ENCODE assay signal across 8 cellular contexts in the genomic region with DNA sequence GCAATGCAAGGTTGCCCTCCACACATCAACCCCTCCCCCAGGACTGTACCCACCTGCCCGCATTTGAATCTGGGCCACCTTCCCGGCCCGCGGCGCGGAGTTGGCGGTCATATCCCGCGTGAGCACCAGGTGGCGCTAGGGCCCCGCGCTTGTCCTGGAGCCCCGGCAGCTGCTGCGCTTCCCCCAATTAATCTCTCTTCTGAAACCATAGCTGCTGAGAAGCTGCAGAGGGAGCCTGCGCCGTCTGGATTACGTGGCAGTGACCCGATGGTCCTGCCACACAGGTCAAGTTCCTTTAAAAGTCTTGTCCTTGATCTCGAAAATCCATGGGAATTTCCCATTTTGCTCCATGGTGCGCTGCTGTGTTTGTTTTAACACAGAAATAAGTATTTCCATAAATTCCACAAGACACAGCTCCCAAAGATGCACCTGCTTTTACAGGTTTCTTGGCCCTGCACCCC. TPM values are rescaled to one million over a fixed set of nuclear protein-coding genes. Genes with fewer than 3 reads are reported as not detected.
A peak's percentile ranks its signal among the peaks of the same experiment; 100 is the strongest.
DNase-seq lines count a peak whose midpoint lies in the region; ATAC-seq and TF ChIP-seq lines count a peak whose summit lies in the region.

No MANE protein-coding gene starts in this region.

- peak overlapping the region in 1 of 4 donors; percentile 64 for H3K4me3 Mint-ChIP-seq in CD4-positive, CD25-positive, alpha-beta regulatory T cell
- H3K4me3 Mint-ChIP-seq in natural killer cell, result no peak overlapping the region

- peak; percentile 51 to 67 (median 58) for DNase-seq in CD4-positive, CD25-positive, alpha-beta regulatory T cell
- DNase-seq in GM20000 (ENCODE audit: low spot score) (peak; percentile 92), PC-9 (peak; percentile 54 to 72), activated T-cell treated with anti-CD3 and anti-CD28 coated beads for 48 hours (ENCODE audit: low read depth) (peak; percentile 81), esophagus squamous epithelium (lab: John Stamatoyannopoulos, UW) (no peak), natural killer cell (peak; percentile 85)
- peak; percentile 50 for DNase-seq in Jurkat, Clone E6-1 (ENCODE audit: low read depth, low spot score)
- DNase-seq in stimulated activated CD8-positive, alpha-beta memory T cell treated with anti-CD3 and anti-CD28 coated beads, Interleukin-7, amount 100 ng/mL, for 48 hours (ENCODE audit: extremely low read depth in 1 of 2, low read depth in 1 of 2), result peak; percentile 51 to 62

- no peaks in the 10 kb centered on the region for H3K36me3 ChIP-seq in CD4-positive, CD25-positive, alpha-beta regulatory T cell (ENCODE audit: control insufficient read depth, insufficient read depth, low read length)
- H3K36me3 ChIP-seq in PC-9 (ENCODE audit: low read depth) (no peaks in the 10 kb centered on the region), esophagus squamous epithelium (no peaks in the 10 kb centered on the region)

- H3K9me2 ChIP-seq in PC-9 (ENCODE audit: insufficient read depth), result no peaks in the 10 kb centered on the region

- H3K27ac ChIP-seq in CD4-positive, CD25-positive, alpha-beta regulatory T cell (ENCODE audit: insufficient read depth, low read length, poor library complexity, severe bottlenecking), result no peak overlapping the region
- H3K27ac ChIP-seq in PC-9 (no peak overlapping the region), esophagus squamous epithelium (no peak overlapping the region)

- TF ChIP-seq POLR2A in esophagus squamous epithelium (IDR thresholded peaks at IDR 0.05), result no peak

- H3K4me2 ChIP-seq in PC-9, result no peak overlapping the region

- H3K4me1 ChIP-seq in CD4-positive, CD25-positive, alpha-beta regulatory T cell (ENCODE audit: control insufficient read depth, insufficient read depth, low read length, poor library complexity, severe bottlenecking), result no peaks in the 10 kb centered on the region
- no peaks in the 10 kb centered on the region for H3K4me1 ChIP-seq in PC-9 (replicated peaks; ENCODE audit: insufficient read depth)
- H3K4me1 ChIP-seq in esophagus squamous epithelium, result peaks cover 0 to 12% (median 0%) of the 10 kb centered on the region in 3 donors

- H3K79me2 ChIP-seq in PC-9 (ENCODE audit: low read depth), result no peaks in the 10 kb centered on the region

- BruUV-seq in PC-9 (replicated peaks; lab: Mats Ljungman, UMichigan), result no TSS peak

- no peak overlapping the region for H2AFZ ChIP-seq in PC-9

- peaks cover 0 to 6% (median 0%) of the 10 kb centered on the region in 4 donors for H3K4me1 Mint-ChIP-seq in CD4-positive, CD25-positive, alpha-beta regulatory T cell
- H3K4me1 Mint-ChIP-seq in natural killer cell, result peaks cover 0 to 15% of the 10 kb centered on the region in 2 donors

- no peak overlapping the region for H3K4me3 ChIP-seq in CD4-positive, CD25-positive, alpha-beta regulatory T cell (ENCODE audit: low read depth, low read length)
- no peak overlapping the region for H3K4me3 ChIP-seq in Jurkat, Clone E6-1 (ENCODE audit: low read length)
- H3K4me3 ChIP-seq in PC-9, result no peak overlapping the region
- H3K4me3 ChIP-seq in esophagus squamous epithelium, result no peak overlapping the region

- POLR2A ChIA-PET in PC-9 (lab: Charles Lee; ENCODE audit: unreplicated experiment), result no interaction called here

- no peaks in the 10 kb centered on the region for H3K9me3 ChIP-seq in CD4-positive, CD25-positive, alpha-beta regulatory T cell (ENCODE audit: control insufficient read depth in 2 of 2, low read length in 2 of 2)
- H3K9me3 ChIP-seq in PC-9 (ENCODE audit: insufficient read depth, low read depth) (no peaks in the 10 kb centered on the region), esophagus squamous epithelium (no peaks in the 10 kb centered on the region)

- no peaks in the 10 kb centered on the region for H3K27me3 ChIP-seq in CD4-positive, CD25-positive, alpha-beta regulatory T cell (ENCODE audit: control insufficient read depth, insufficient read depth, low read length)
- H3K27me3 ChIP-seq in PC-9 (ENCODE audit: insufficient read depth, low read depth) (peaks cover 75% of the 10 kb centered on the region), esophagus squamous epithelium (peaks cover 0 to 42% (median 0%) of the 10 kb centered on the region in 4 donors)

- CTCF ChIA-PET in PC-9 (lab: Charles Lee), result interaction anchor here (0.7 to 1.8 kb wide), 4 partner anchors 195 to 696 kb away, joined by 3 to 5 read pairs (median 4); no protein-coding TSS in a partner anchor

- 3 to 18% methylated on average over 4 to 13 of the region's 20 CpGs for WGBS in esophagus squamous epithelium, 2 donors

- no peaks in the 10 kb centered on the region for H3K36me3 Mint-ChIP-seq in CD4-positive, CD25-positive, alpha-beta regulatory T cell
- H3K36me3 Mint-ChIP-seq in natural killer cell, result no peaks in the 10 kb centered on the region

- ATAC-seq in CD4-positive, CD25-positive, alpha-beta regulatory T cell (ENCODE audit: low read depth in 2 of 2), result peak; percentile 65 to 76
- ATAC-seq in natural killer cell, result peak; percentile 91 to 96 (median 93)

- TF ChIP-seq CTCF in GM20000 (IDR thresholded peaks at IDR 0.05; ENCODE audit: extremely low read depth, missing control alignments) (peak; percentile 81), PC-9 (conservative IDR thresholded peaks at IDR 0.05) (peak; percentile 95), esophagus squamous epithelium (IDR thresholded peaks at IDR 0.05) (peak; percentile 87 to 99 (median 96)), natural killer cell (IDR thresholded peaks at IDR 0.05) (peak; percentile 99)

- intact Hi-C loops in PC-9 (cut with micrococcal nuclease; ENCODE audit: unreplicated experiment), result loop anchor here (1.0 kb wide), 4 partner anchors 73 to 696 kb away; no protein-coding TSS in a partner anchor
- intact Hi-C loops in esophagus squamous epithelium (cut with DNase I), result loop anchor here (5.0 to 10.0 kb wide), 3 partner anchors 163 to 703 kb away; no protein-coding TSS in a partner anchor
- intact Hi-C loops in natural killer cell (cut with micrococcal nuclease), result loop anchor here (1.0 to 5.0 kb wide), 4 partner anchors 81 to 699 kb away; no protein-coding TSS in a partner anchor

- no peak overlapping the region for H3K27ac Mint-ChIP-seq in CD4-positive, CD25-positive, alpha-beta regulatory T cell
- no peak overlapping the region for H3K27ac Mint-ChIP-seq in natural killer cell

- no peaks in the 10 kb centered on the region for H4K20me1 ChIP-seq in PC-9 (ENCODE audit: insufficient read depth)

- no peaks in the 10 kb centered on the region; the same call in 1 of the 2 replicates for H3F3A ChIP-seq in PC-9 (ENCODE audit: insufficient read depth, low read depth)

- H3K9me3 Mint-ChIP-seq in CD4-positive, CD25-positive, alpha-beta regulatory T cell, result no peaks in the 10 kb centered on the region
- no peaks in the 10 kb centered on the region for H3K9me3 Mint-ChIP-seq in natural killer cell

- peaks cover 11% of the 10 kb centered on the region for H3K27me3 Mint-ChIP-seq in CD4-positive, CD25-positive, alpha-beta regulatory T cell
- peaks cover 0 to 7% of the 10 kb centered on the region in 2 donors for H3K27me3 Mint-ChIP-seq in natural killer cell (ENCODE audit: low read depth in 2 of 2)

RNA-seq across cellular contexts. Expression of a gene that starts 22.0 kb away (rescaled TPM):
- 476 TPM for total RNA-seq in CD4-positive, CD25-positive, alpha-beta regulatory T cell
- polyA plus RNA-seq in CD4-positive, CD25-positive, alpha-beta regulatory T cell, result 1,000 to 10,000 TPM; 1,107 to 1,194 (median 1,127) TPM
- 751 TPM for polyA plus RNA-seq in Jurkat, Clone E6-1 (2012; ENCODE audit: insufficient read depth, insufficient read length)
- 468 and 545 TPM in 2 replicates for total RNA-seq in PC-9 (2021)
- total RNA-seq in esophagus squamous epithelium, result 100 to 1,000 TPM; 497 to 580 (median 549) TPM
- 100 to 1,000 TPM; 338 to 422 (median 410) TPM for total RNA-seq in natural killer cell

RNA-seq across cellular contexts. Expression of a gene that starts 22.1 kb away (rescaled TPM):
- total RNA-seq in CD4-positive, CD25-positive, alpha-beta regulatory T cell, result 36.9 TPM
- 10 to 100 TPM; 23.7 to 33.3 (median 26.5) TPM for polyA plus RNA-seq in CD4-positive, CD25-positive, alpha-beta regulatory T cell
- polyA plus RNA-seq in Jurkat, Clone E6-1 (2012; ENCODE audit: insufficient read depth, insufficient read length), result 55.6 TPM
- total RNA-seq in PC-9 (2021) (38.2 and 44.0 TPM in 2 replicates), esophagus squamous epithelium (10 to 100 TPM; 18.7 to 32.4 (median 23.9) TPM), natural killer cell (10 to 100 TPM; 21.2 to 26.4 (median 24.1) TPM)
